9 cellular contexts compared by ENCODE assay signal in genomic region chr1:235597867-235598553, GRCh38. TPM values are rescaled to one million over a fixed set of nuclear protein-coding genes. Genes with fewer than 3 reads are reported as not detected.
DNase-seq lines count a peak whose midpoint lies in the region; ATAC-seq and TF ChIP-seq lines count a peak whose summit lies in the region.
"Had no signal": no experiment of that assay in that cellular context is flagged by ENCODE, and none has a peak within 500 bp of the region (broad histone marks: within the 10 kb centered on the region; RNA-seq: fewer than 3 reads in every experiment).

No MANE protein-coding gene starts in this region.

- H3K9me2 ChIP-seq in SU-DHL-6 (replicated peaks; ENCODE audit: insufficient read depth, low read length) (no peaks in the 10 kb centered on the region), hepatocyte (replicated peaks; ENCODE audit: insufficient read depth) (no peaks in the 10 kb centered on the region)

- no peaks in the 10 kb centered on the region for H3K4me1 Mint-ChIP-seq in HFFc6 (ENCODE audit: low read depth)

- peaks cover 6% of the 10 kb centered on the region for H3K27me3 Mint-ChIP-seq in HFFc6 (ENCODE audit: insufficient read depth)

- no peaks in the 10 kb centered on the region for H3K36me3 Mint-ChIP-seq in HFFc6 (ENCODE audit: low read depth)

- H3K4me3 Mint-ChIP-seq in HFFc6: no peak overlapping the region

- TF ChIP-seq CTCF in AG10803 (conservative IDR thresholded peaks at IDR 0.05; ENCODE audit: low read length) (peak; percentile 50), HFFc6 (IDR thresholded peaks at IDR 0.05) (peak; percentile 81), SU-DHL-6 (IDR thresholded peaks at IDR 0.05; ENCODE audit: insufficient read depth, low read length, poor library complexity, severe bottlenecking) (peak; percentile 44), hepatocyte (IDR thresholded peaks at IDR 0.05; ENCODE audit: poor library complexity) (peak; percentile 22)

- H3K4me2 ChIP-seq in SU-DHL-6 (ENCODE audit: low read depth, low read length, poor library complexity, severe bottlenecking) (no peak overlapping the region), hepatocyte (no peak overlapping the region)

- H3K79me2 ChIP-seq in SU-DHL-6 (ENCODE audit: insufficient read depth, low read length): no peaks in the 10 kb centered on the region
- no peaks in the 10 kb centered on the region for H3K79me2 ChIP-seq in hepatocyte

- H3K9me3 ChIP-seq in SU-DHL-6 (ENCODE audit: insufficient read depth, low read length): no peaks in the 10 kb centered on the region
- no peaks in the 10 kb centered on the region for H3K9me3 ChIP-seq in hepatocyte (ENCODE audit: low read depth)
- H3K9me3 ChIP-seq: sigmoid colon had no signal

- H3K36me3 ChIP-seq in SU-DHL-6 (ENCODE audit: low read length) (no peaks in the 10 kb centered on the region), hepatocyte (replicated peaks; ENCODE audit: insufficient read depth, low read depth) (no peaks in the 10 kb centered on the region)
- H3K36me3 ChIP-seq: sigmoid colon had no signal

- no peaks in the 10 kb centered on the region for H3F3A ChIP-seq in SU-DHL-6 (ENCODE audit: insufficient read depth)

- H2AFZ ChIP-seq in SU-DHL-6 (ENCODE audit: low read depth, low read length, severe bottlenecking) (no peak overlapping the region), hepatocyte (no peak overlapping the region)

- H4K20me1 ChIP-seq in SU-DHL-6 (ENCODE audit: low read depth, low read length) (no peaks in the 10 kb centered on the region), hepatocyte (ENCODE audit: insufficient read depth, poor library complexity, severe bottlenecking) (no peaks in the 10 kb centered on the region)

- no peak for ATAC-seq in HG02798 (IDR thresholded peaks at IDR 0.05; ENCODE audit: poor library complexity, unreplicated experiment)

- 72% methylated on average over 7 of the region's 7 CpGs for WGBS in hepatocyte (ENCODE audit: low lambda C conversion rate, missing lambda C conversion rate)

- H3K9me3 Mint-ChIP-seq in HFFc6: no peaks in the 10 kb centered on the region

- H3K4me1 ChIP-seq in hepatocyte (ENCODE audit: insufficient read depth): no peaks in the 10 kb centered on the region
- H3K4me1 ChIP-seq: sigmoid colon had no signal

- H3K27ac ChIP-seq in SU-DHL-6 (ENCODE audit: low read depth, low read length) (no peak overlapping the region), hepatocyte (no peak overlapping the region), substantia nigra (ENCODE audit: low read depth, low read length, poor library complexity, severe bottlenecking) (no peak overlapping the region)
- H3K27ac ChIP-seq: sigmoid colon had no signal

- H3K27ac Mint-ChIP-seq in HFFc6: no peak overlapping the region

- peak; percentile 55 for DNase-seq in AG10803 (ENCODE audit: low read depth)
- DNase-seq in HFFc6: peak; percentile 65
- peak; percentile 32 for DNase-seq in hepatocyte (ENCODE audit: low spot score)
- no peak for DNase-seq in NCI-H1105 treated with DMSO at 0.1 percent for 48 hours (lab: John Stamatoyannopoulos, UW)
- no peak for DNase-seq in pons (ENCODE audit: low spot score)
- no peak for DNase-seq in substantia nigra (lab: John Stamatoyannopoulos, UW)
- DNase-seq: sigmoid colon had no signal

- H3K27me3 ChIP-seq in SU-DHL-6 (ENCODE audit: low read length) (no peaks in the 10 kb centered on the region), hepatocyte (no peaks in the 10 kb centered on the region)
- H3K27me3 ChIP-seq: sigmoid colon had no signal

- H3K9ac ChIP-seq in SU-DHL-6 (ENCODE audit: low read length): no peak overlapping the region

- H3K4me3 ChIP-seq in AG10803 (ENCODE audit: low read length): no peak overlapping the region
- no peak overlapping the region for H3K4me3 ChIP-seq in SU-DHL-6 (ENCODE audit: insufficient read depth, low read length, poor library complexity, severe bottlenecking)
- no peak overlapping the region for H3K4me3 ChIP-seq in hepatocyte
- H3K4me3 ChIP-seq: sigmoid colon had no signal

RNA-seq across cellular contexts. Expression of gene GNG4, which starts 51.6 kb away (rescaled TPM):
- 1 to 10 TPM; 1.5 to 3.6 (median 2.9) TPM for total RNA-seq in HFFc6 (2021; fragmentation: NEBNext Ultra II Directional; extraction: Animal tissue kit (Norgen Biotek cat#: 25700))
- total RNA-seq in hepatocyte: 4.8 and 6.1 TPM in 2 replicates
- polyA plus RNA-seq in hepatocyte: 9.8 and 11.8 TPM in 2 replicates

Comparison
In these comparisons a context has a peak if more than half of its experiments do, and no peak if none do; other contexts are left out.
1. DNase-seq: peak in AG10803 (single experiment), HFFc6 (single experiment) and hepatocyte (single experiment); none in NCI-H1105 treated with DMSO at 0.1 percent for 48 hours (single experiment), pons (single experiment) and substantia nigra (0 of 49).
2. CTCF ChIP-seq: peak in every context shown above with its lines; median percentile 81 in HFFc6; 50 in AG10803; 44 in SU-DHL-6; 22 in hepatocyte.